In genomic region chr2:10412380-10412779, GRCh38 we compare ENCODE assay signal across 9 cellular contexts.
DNase-seq lines count a peak whose midpoint lies in the region; ATAC-seq, FAIRE-seq and TF ChIP-seq lines count a peak whose summit lies in the region.
"Had no signal": no experiment of that assay in that cellular context is flagged by ENCODE, and none has a peak within 500 bp of the region (broad histone marks: within the 10 kb centered on the region; RNA-seq: fewer than 3 reads in every experiment).

No MANE protein-coding gene starts in this region.

- H3K79me2 ChIP-seq in DOHH2 (ENCODE audit: control insufficient read depth, low read length), result no peaks in the 10 kb centered on the region

- H3K36me3 ChIP-seq in DOHH2 (ENCODE audit: control insufficient read depth, low read length), result peaks cover 4% of the 10 kb centered on the region; the same call in 1 of the 2 replicates

- DNase-seq in RCC 7860 (ENCODE audit: low spot score) (peak; percentile 22), fibroblast of gingiva (ENCODE audit: low read depth) (peak; percentile 25), OCI-M2 (lab: John Stamatoyannopoulos, UW; ENCODE audit: unreplicated experiment) (no peak), hippocampal formation (lab: John Stamatoyannopoulos, UW) (no peak), HPDE6-E6E7 (ENCODE audit: extremely low spot score) (no peak)
- no peak for DNase-seq in activated effector memory CD4-positive, alpha-beta T cell treated with anti-CD3 and anti-CD28 coated beads, Interleukin-2, amount 50 U/mL, for 16 hours

- no peak for FAIRE-seq in RCC 7860 (lab: Jason Lieb, UNC)

- peak overlapping the region; percentile 15; the same call in 1 of the 2 replicates for H3K4me2 ChIP-seq in DOHH2 (ENCODE audit: low read length)

- H4K20me1 ChIP-seq in DOHH2 (ENCODE audit: control insufficient read depth, insufficient read depth, low read depth, low read length), result no peaks in the 10 kb centered on the region; the same call in 1 of the 2 replicates

- 0 out of 2 replicates have a peak, but pooled peaks cover 2% of the 10 kb centered on the region for H3K9me3 ChIP-seq in DOHH2 (ENCODE audit: control insufficient read depth, insufficient read depth, low read length)

- no peaks in the 10 kb centered on the region for H3K9me2 ChIP-seq in DOHH2 (replicated peaks; ENCODE audit: control insufficient read depth, low read length)

- peaks cover 54% of the 10 kb centered on the region for H3K4me1 ChIP-seq in DOHH2 (ENCODE audit: control insufficient read depth, low read length)

- no peak overlapping the region for H3K4me3 ChIP-seq in DOHH2 (ENCODE audit: low read length)

- no peaks in the 10 kb centered on the region for H3K27me3 ChIP-seq in DOHH2 (ENCODE audit: control insufficient read depth, low read length)

- H3K27ac ChIP-seq in DOHH2 (ENCODE audit: low read depth, low read length), result no peak overlapping the region
- H3K27ac ChIP-seq: HL-60 had no signal

- TF ChIP-seq CTCF in DOHH2 (IDR thresholded peaks at IDR 0.05; ENCODE audit: low read depth, low read length, poor library complexity, severe bottlenecking), result no peak

- peak; percentile 25 for ATAC-seq in GM21381 (IDR thresholded peaks at IDR 0.05; ENCODE audit: unreplicated experiment)

- peaks cover 10% of the 10 kb centered on the region for H3F3A ChIP-seq in DOHH2 (ENCODE audit: control insufficient read depth, insufficient read depth)

Comparison
In these comparisons a context has a peak if more than half of its experiments do, and no peak if none do; other contexts are left out.
1. DNase-seq: peak in RCC 7860 (single experiment) and fibroblast of gingiva (single experiment); none in OCI-M2 (single experiment), activated effector memory CD4-positive, alpha-beta T cell treated with anti-CD3 and anti-CD28 coated beads, Interleukin-2, amount 50 U/mL, for 16 hours (single experiment), hippocampal formation (0 of 2) and HPDE6-E6E7 (single experiment).